37 cellular contexts compared by ENCODE assay signal in the genomic region with DNA sequence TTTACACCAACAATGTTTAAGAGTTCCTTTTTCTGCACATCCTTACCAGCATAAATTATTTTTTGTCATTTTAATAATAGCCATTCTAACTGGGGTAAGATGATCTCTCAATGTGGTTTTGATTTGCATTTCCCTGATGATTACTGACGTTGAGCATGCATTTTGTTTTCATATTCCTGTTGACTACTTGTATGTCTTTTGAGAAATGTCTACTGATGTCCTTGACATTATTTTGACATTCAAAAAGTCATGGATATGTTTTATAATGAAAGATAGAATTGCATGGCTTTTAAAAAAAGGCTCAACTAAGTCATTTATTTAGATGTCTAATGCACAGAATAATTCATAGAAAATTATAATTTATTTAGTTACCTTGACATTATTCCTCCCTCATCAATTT.
"Had no signal": no experiment of that assay in that cellular context is flagged by ENCODE, and none has a peak within 500 bp of the region (broad histone marks: within the 10 kb centered on the region; RNA-seq: fewer than 3 reads in every experiment).

No MANE protein-coding gene starts in this region.

- H3K9me3 ChIP-seq: ascending aorta had no signal

- H3K4me1 Mint-ChIP-seq: activated CD4-positive, alpha-beta memory T cell treated with anti-CD3 and anti-CD28 coated beads, Interleukin-2, amount 10 ng/mL, durations not matched to agents 7 days and 5 days; activated CD4-positive, alpha-beta T cell treated with anti-CD3 and anti-CD28 coated beads for 36 hours; activated CD4-positive, alpha-beta T cell treated with anti-CD3 and anti-CD28 coated beads, Interleukin-2, amount 10 ng/mL, durations not matched to agents 7 days and 5 days; activated CD8-positive, alpha-beta memory T cell treated with anti-CD3 and anti-CD28 coated beads, Interleukin-2, amount 10 ng/mL, durations not matched to agents 7 days and 5 days; activated naive CD4-positive, alpha-beta T cell treated with anti-CD3 and anti-CD28 coated beads, Interleukin-2, amount 10 ng/mL, durations not matched to agents 7 days and 5 days; activated naive CD4-positive, alpha-beta T cell treated with anti-CD3 and anti-CD28 coated beads, Interleukin-2, amount 50 U/mL, for 24 hours; activated naive CD8-positive, alpha-beta T cell treated with anti-CD3 and anti-CD28 coated beads, Interleukin-2, amount 10 ng/mL, durations not matched to agents 7 days and 5 days; activated naive CD8-positive, alpha-beta T cell treated with anti-CD3 and anti-CD28 coated beads, Interleukin-2, amount 50 U/mL, for 24 hours; brain; central memory CD8-positive, alpha-beta T cell; WTC11 had no signal

- H3K27me3 ChIP-seq: ascending aorta, cardiac muscle cell had no signal

- H3K4me3 Mint-ChIP-seq: activated CD4-positive, alpha-beta memory T cell treated with anti-CD3 and anti-CD28 coated beads, Interleukin-2, amount 10 ng/mL, durations not matched to agents 7 days and 5 days; activated CD4-positive, alpha-beta T cell treated with anti-CD3 and anti-CD28 coated beads for 36 hours; activated CD4-positive, alpha-beta T cell treated with anti-CD3 and anti-CD28 coated beads, Interleukin-2, amount 10 ng/mL, durations not matched to agents 7 days and 5 days; activated CD8-positive, alpha-beta memory T cell treated with anti-CD3 and anti-CD28 coated beads, Interleukin-2, amount 10 ng/mL, durations not matched to agents 7 days and 5 days; activated CD8-positive, alpha-beta T cell treated with anti-CD3 and anti-CD28 coated beads, Interleukin-2, amount 10 ng/mL, durations not matched to agents 7 days and 5 days; activated naive CD4-positive, alpha-beta T cell treated with anti-CD3 and anti-CD28 coated beads, Interleukin-2, amount 10 ng/mL, durations not matched to agents 7 days and 5 days; activated naive CD4-positive, alpha-beta T cell treated with anti-CD3 and anti-CD28 coated beads, Interleukin-2, amount 50 U/mL, for 24 hours; activated naive CD8-positive, alpha-beta T cell; activated naive CD8-positive, alpha-beta T cell treated with anti-CD3 and anti-CD28 coated beads, Interleukin-2, amount 10 ng/mL, durations not matched to agents 7 days and 5 days; activated naive CD8-positive, alpha-beta T cell treated with anti-CD3 and anti-CD28 coated beads, Interleukin-2, amount 50 U/mL, for 24 hours; activated T-cell treated with anti-CD3 and anti-CD28 coated beads, Interleukin-2, amount 50 U/mL, for 24 hours; brain; central memory CD8-positive, alpha-beta T cell; T-helper 1 cell treated with Interleukin-12 subunit alpha and Interleukin-12 subunit beta and Interleukin-4 antibody, amounts not matched to agents 30 μg/mL and 1 μg/mL, for 36 hours; T-helper 2 cell treated with Interferon-gamma antibody and Interleukin-4, amounts not matched to agents 5 μg/mL and 100 μg/mL, for 36 hours; WTC11 had no signal

- DNase-seq: activated CD4-positive, alpha-beta memory T cell treated with anti-CD3 and anti-CD28 coated beads, Interleukin-2, amount 10 ng/mL, durations not matched to agents 7 days and 5 days; activated CD4-positive, alpha-beta T cell treated with anti-CD3 and anti-CD28 coated beads for 1 hour; activated CD4-positive, alpha-beta T cell treated with anti-CD3 and anti-CD28 coated beads for 36 hours; activated CD4-positive, alpha-beta T cell treated with anti-CD3 and anti-CD28 coated beads for 48 hours; activated CD4-positive, alpha-beta T cell treated with anti-CD3 and anti-CD28 coated beads, Interleukin-2, amount 10 ng/mL, durations not matched to agents 7 days and 5 days; activated CD4-positive, alpha-beta T cell treated with anti-CD3 and anti-CD28 coated beads, Interleukin-2, amount 50 U/mL, for 48 hours; activated CD4-positive, CD25-positive, alpha-beta regulatory T cell; activated CD8-positive, alpha-beta memory T cell treated with anti-CD3 and anti-CD28 coated beads for 24 hours; activated CD8-positive, alpha-beta memory T cell treated with anti-CD3 and anti-CD28 coated beads, Interleukin-2, amount 10 ng/mL, durations not matched to agents 7 days and 5 days; activated CD8-positive, alpha-beta memory T cell treated with anti-CD3 and anti-CD28 coated beads, Interleukin-2, amount 50 U/mL, for 48 hours; activated CD8-positive, alpha-beta T cell treated with anti-CD3 and anti-CD28 coated beads, Interleukin-2, amount 10 ng/mL, durations not matched to agents 7 days and 5 days; activated effector memory CD4-positive, alpha-beta T cell treated with Interleukin-2 at 50 U/mL for 16 hours; activated gamma-delta T cell; activated naive CD4-positive, alpha-beta T cell treated with anti-CD3 and anti-CD28 coated beads, Interleukin-2, amount 10 ng/mL, durations not matched to agents 7 days and 5 days; activated naive CD4-positive, alpha-beta T cell treated with Interleukin-2 at 50 U/mL for 16 hours; activated naive CD8-positive, alpha-beta T cell treated with anti-CD3 and anti-CD28 coated beads, Interleukin-2, amount 10 ng/mL, durations not matched to agents 7 days and 5 days; activated naive CD8-positive, alpha-beta T cell treated with anti-CD3 and anti-CD28 coated beads, Interleukin-2, amount 50 U/mL, for 24 hours; activated T-cell treated with anti-CD3 and anti-CD28 coated beads, Interleukin-2, amount 50 U/mL, for 24 hours; activated T-cell treated with anti-CD3 and anti-CD28 coated beads, Interleukin-2, amount 50 U/mL, for 48 hours; amygdala; anterior cingulate cortex; caudate nucleus; cerebellar nuclear complex; T-helper 1 cell; T-helper 2 cell; T-helper 9 cell; WERI-Rb-1 had no signal

- H3K4me3 ChIP-seq: ascending aorta, cardiac muscle cell had no signal

- H3K4me1 ChIP-seq: ascending aorta had no signal

- H3K27me3 Mint-ChIP-seq: activated CD4-positive, alpha-beta memory T cell treated with anti-CD3 and anti-CD28 coated beads, Interleukin-2, amount 10 ng/mL, durations not matched to agents 7 days and 5 days; activated CD4-positive, alpha-beta T cell treated with anti-CD3 and anti-CD28 coated beads for 36 hours; activated CD4-positive, alpha-beta T cell treated with anti-CD3 and anti-CD28 coated beads, Interleukin-2, amount 10 ng/mL, durations not matched to agents 7 days and 5 days; activated CD8-positive, alpha-beta memory T cell treated with anti-CD3 and anti-CD28 coated beads, Interleukin-2, amount 10 ng/mL, durations not matched to agents 7 days and 5 days; activated naive CD4-positive, alpha-beta T cell treated with anti-CD3 and anti-CD28 coated beads, Interleukin-2, amount 10 ng/mL, durations not matched to agents 7 days and 5 days; activated naive CD4-positive, alpha-beta T cell treated with anti-CD3 and anti-CD28 coated beads, Interleukin-2, amount 50 U/mL, for 24 hours; activated naive CD8-positive, alpha-beta T cell treated with anti-CD3 and anti-CD28 coated beads, Interleukin-2, amount 50 U/mL, for 24 hours; activated T-cell treated with anti-CD3 and anti-CD28 coated beads, Interleukin-2, amount 50 U/mL, for 24 hours; brain; central memory CD8-positive, alpha-beta T cell had no signal

- H3K36me3 ChIP-seq: ascending aorta, cardiac muscle cell, WERI-Rb-1 had no signal

- H3K27ac Mint-ChIP-seq: activated CD4-positive, alpha-beta memory T cell treated with anti-CD3 and anti-CD28 coated beads, Interleukin-2, amount 10 ng/mL, durations not matched to agents 7 days and 5 days; activated CD4-positive, alpha-beta T cell treated with anti-CD3 and anti-CD28 coated beads for 36 hours; activated CD4-positive, alpha-beta T cell treated with anti-CD3 and anti-CD28 coated beads, Interleukin-2, amount 10 ng/mL, durations not matched to agents 7 days and 5 days; activated CD8-positive, alpha-beta memory T cell treated with anti-CD3 and anti-CD28 coated beads, Interleukin-2, amount 10 ng/mL, durations not matched to agents 7 days and 5 days; activated CD8-positive, alpha-beta T cell treated with anti-CD3 and anti-CD28 coated beads, Interleukin-2, amount 10 ng/mL, durations not matched to agents 7 days and 5 days; activated naive CD4-positive, alpha-beta T cell treated with anti-CD3 and anti-CD28 coated beads, Interleukin-2, amount 10 ng/mL, durations not matched to agents 7 days and 5 days; activated naive CD4-positive, alpha-beta T cell treated with anti-CD3 and anti-CD28 coated beads, Interleukin-2, amount 50 U/mL, for 24 hours; activated naive CD8-positive, alpha-beta T cell; activated naive CD8-positive, alpha-beta T cell treated with anti-CD3 and anti-CD28 coated beads, Interleukin-2, amount 10 ng/mL, durations not matched to agents 7 days and 5 days; activated naive CD8-positive, alpha-beta T cell treated with anti-CD3 and anti-CD28 coated beads, Interleukin-2, amount 50 U/mL, for 24 hours; activated T-cell treated with anti-CD3 and anti-CD28 coated beads, Interleukin-2, amount 50 U/mL, for 24 hours; activated T-helper 2 cell treated with anti-CD3 and anti-CD28 coated beads, Interferon-gamma antibody, Interleukin-2, Interleukin-4, amounts not matched to agents 10 μg/mL and 5 μg/mL and 100 μg/mL, durations not matched to agents 14 hours and 24 hours and 36 hours; brain; T-helper 1 cell treated with Interleukin-12 subunit alpha and Interleukin-12 subunit beta and Interleukin-4 antibody, amounts not matched to agents 30 μg/mL and 1 μg/mL, for 36 hours; T-helper 2 cell treated with Interferon-gamma antibody and Interleukin-4, amounts not matched to agents 5 μg/mL and 100 μg/mL, for 36 hours; WTC11 had no signal

- H3K9me3 Mint-ChIP-seq: activated CD4-positive, alpha-beta memory T cell treated with anti-CD3 and anti-CD28 coated beads, Interleukin-2, amount 10 ng/mL, durations not matched to agents 7 days and 5 days; activated naive CD4-positive, alpha-beta T cell treated with anti-CD3 and anti-CD28 coated beads, Interleukin-2, amount 10 ng/mL, durations not matched to agents 7 days and 5 days; activated naive CD4-positive, alpha-beta T cell treated with anti-CD3 and anti-CD28 coated beads, Interleukin-2, amount 50 U/mL, for 24 hours; activated naive CD8-positive, alpha-beta T cell treated with anti-CD3 and anti-CD28 coated beads, Interleukin-2, amount 50 U/mL, for 24 hours; activated T-helper 2 cell treated with anti-CD3 and anti-CD28 coated beads, Interferon-gamma antibody, Interleukin-2, Interleukin-4, amounts not matched to agents 10 μg/mL and 5 μg/mL and 100 μg/mL, durations not matched to agents 14 hours and 24 hours and 36 hours; brain; T-helper 1 cell treated with Interleukin-12 subunit alpha and Interleukin-12 subunit beta and Interleukin-4 antibody, amounts not matched to agents 30 μg/mL and 1 μg/mL, for 36 hours; T-helper 2 cell treated with Interferon-gamma antibody and Interleukin-4, amounts not matched to agents 5 μg/mL and 100 μg/mL, for 36 hours; WTC11 had no signal

- H3K27ac ChIP-seq: ascending aorta, cardiac muscle cell, WERI-Rb-1 had no signal

- H3K36me3 Mint-ChIP-seq: activated CD8-positive, alpha-beta memory T cell treated with anti-CD3 and anti-CD28 coated beads, Interleukin-2, amount 10 ng/mL, durations not matched to agents 7 days and 5 days; activated naive CD4-positive, alpha-beta T cell treated with anti-CD3 and anti-CD28 coated beads, Interleukin-2, amount 10 ng/mL, durations not matched to agents 7 days and 5 days; activated naive CD4-positive, alpha-beta T cell treated with anti-CD3 and anti-CD28 coated beads, Interleukin-2, amount 50 U/mL, for 24 hours; activated naive CD8-positive, alpha-beta T cell; activated naive CD8-positive, alpha-beta T cell treated with anti-CD3 and anti-CD28 coated beads, Interleukin-2, amount 10 ng/mL, durations not matched to agents 7 days and 5 days; WTC11 had no signal
